ENCODE assay signal across 9 cellular contexts in genomic region chr1:47527653-47528272, GRCh38.
DNase-seq lines count a peak whose midpoint lies in the region; ATAC-seq and TF ChIP-seq lines count a peak whose summit lies in the region.
"Had no signal": no experiment of that assay in that cellular context is flagged by ENCODE, and none has a peak within 500 bp of the region (broad histone marks: within the 10 kb centered on the region; RNA-seq: fewer than 3 reads in every experiment).

No MANE protein-coding gene starts in this region.

- no peak overlapping the region for H3K4me3 ChIP-seq in DOHH2 (ENCODE audit: low read length)
- H3K4me3 ChIP-seq in WERI-Rb-1 (ENCODE audit: low read depth, low read length), result no peak overlapping the region
- no peak overlapping the region for H3K4me3 ChIP-seq in liver (ENCODE audit: low read depth in 1 of 3, low read length in 3 of 3)

- peak; percentile 26 for DNase-seq in HT1080 (ENCODE audit: low read depth)
- no peak for DNase-seq in WERI-Rb-1
- no peak for DNase-seq in stimulated activated CD4-positive, alpha-beta T cell treated with anti-CD3 and anti-CD28 coated beads, Interleukin-1b, Interleukin-23, amount 100 ng/mL, for 48 hours
- DNase-seq in activated CD4-positive, CD25-positive, alpha-beta regulatory T cell treated with anti-CD3 and anti-CD28 coated beads, Interleukin-2, amount 50 U/mL, for 72 hours, result no peak
- DNase-seq: stimulated activated CD4-positive, alpha-beta T cell treated with anti-CD3 and anti-CD28 coated beads, Interleukin-2, amount 100 ng/mL, for 24 hours had no signal

- no peaks in the 10 kb centered on the region for H3K36me3 ChIP-seq in DOHH2 (ENCODE audit: control insufficient read depth, low read length)
- no peaks in the 10 kb centered on the region for H3K36me3 ChIP-seq in WERI-Rb-1
- H3K36me3 ChIP-seq in liver (ENCODE audit: control insufficient read depth in 4 of 4, insufficient read depth in 3 of 4, low read depth in 1 of 4, low read length in 3 of 4), result no peaks in the 10 kb centered on the region

- TF ChIP-seq RAD21 in liver (IDR thresholded peaks at IDR 0.05), result peak; percentile 88 to 91

- no peak for ATAC-seq in GM18858 (IDR thresholded peaks at IDR 0.05; ENCODE audit: unreplicated experiment)
- no peak for ATAC-seq in HG03432 (IDR thresholded peaks at IDR 0.05; ENCODE audit: unreplicated experiment)

- 50% methylated on average over 7 of the region's 7 CpGs for WGBS in liver

- H3K9ac ChIP-seq in liver (ENCODE audit: low read depth in 1 of 2, low read length in 2 of 2), result no peak overlapping the region

- H3K27me3 ChIP-seq in DOHH2 (ENCODE audit: control insufficient read depth, low read length) (peaks cover 11% of the 10 kb centered on the region), WERI-Rb-1 (ENCODE audit: insufficient read depth, low read depth, severe bottlenecking) (peaks cover 62% of the 10 kb centered on the region), liver (ENCODE audit: control insufficient read depth in 4 of 4, insufficient read depth in 4 of 4, low read length in 3 of 4) (no peaks in the 10 kb centered on the region)

- H3F3A ChIP-seq in DOHH2 (ENCODE audit: control insufficient read depth, insufficient read depth), result no peaks in the 10 kb centered on the region

- H3K27ac ChIP-seq in DOHH2 (ENCODE audit: low read depth, low read length), result no peak overlapping the region
- H3K27ac ChIP-seq in WERI-Rb-1, result no peak overlapping the region
- no peak overlapping the region for H3K27ac ChIP-seq in liver (ENCODE audit: low read depth in 1 of 2, low read length in 2 of 2)

- TF ChIP-seq CTCF in DOHH2 (IDR thresholded peaks at IDR 0.05; ENCODE audit: low read depth, low read length, poor library complexity, severe bottlenecking) (peak; percentile 54), WERI-Rb-1 (IDR thresholded peaks at IDR 0.05; ENCODE audit: low read depth, low read length) (peak; percentile 68), liver (IDR thresholded peaks at IDR 0.05; ENCODE audit: low read depth, low read length, missing input control) (peak; percentile 64)

- no peak overlapping the region for H3K4me2 ChIP-seq in DOHH2 (ENCODE audit: low read length)

- no peaks in the 10 kb centered on the region for H3K9me2 ChIP-seq in DOHH2 (replicated peaks; ENCODE audit: control insufficient read depth, low read length)

- no peaks in the 10 kb centered on the region for H3K79me2 ChIP-seq in DOHH2 (ENCODE audit: control insufficient read depth, low read length)

- H4K20me1 ChIP-seq in DOHH2 (ENCODE audit: control insufficient read depth, insufficient read depth, low read depth, low read length), result no peaks in the 10 kb centered on the region

- H3K9me3 ChIP-seq in DOHH2 (ENCODE audit: control insufficient read depth, insufficient read depth, low read length) (peaks cover 14% of the 10 kb centered on the region), WERI-Rb-1 (ENCODE audit: severe bottlenecking) (peaks cover 14% of the 10 kb centered on the region), liver (ENCODE audit: control insufficient read depth in 4 of 4, low read length in 3 of 4) (peaks cover 0 to 7% (median 3%) of the 10 kb centered on the region in 4 donors)

- H3K4me1 ChIP-seq in DOHH2 (ENCODE audit: control insufficient read depth, low read length), result no peaks in the 10 kb centered on the region
- H3K4me1 ChIP-seq in liver (ENCODE audit: control insufficient read depth in 4 of 4, insufficient read depth in 4 of 4, low read length in 3 of 4), result peaks cover 0 to 23% (median 19%) of the 10 kb centered on the region in 4 donors

TF ChIP-seq in liver, 16 proteins besides CTCF, POLR2A, EP300 and RAD21:
- no peak for TF ChIP-seq FOXA2 (IDR thresholded peaks at IDR 0.05)
- TF ChIP-seq ZBTB33 (IDR thresholded peaks at IDR 0.05), result no peak
- TF ChIP-seq EGR1 (IDR thresholded peaks at IDR 0.05; ENCODE audit: low read depth in 2 of 2), result no peak
- TF ChIP-seq TAF1 (conservative IDR thresholded peaks at IDR 0.05), result no peak
- no peak for TF ChIP-seq JUND (IDR thresholded peaks at IDR 0.05)
- TF ChIP-seq YY1 (IDR thresholded peaks at IDR 0.05), result no peak
